Comparison of ENCODE assay signal across 8 cellular contexts in genomic region chr12:122473543-122474323, GRCh38.
A peak's percentile ranks its signal among the peaks of the same experiment; 100 is the strongest.
DNase-seq lines count a peak whose midpoint lies in the region; ATAC-seq lines count a peak whose summit lies in the region.

No MANE protein-coding gene starts in this region.

- DNase-seq in activated T-cell treated with anti-CD3 and anti-CD28 coated beads for 24 hours (ENCODE audit: low read depth): peak; percentile 34
- DNase-seq in activated T-cell treated with anti-CD3 and anti-CD28 coated beads, Interleukin-2, amount 50 U/mL, for 1 hour: no peak
- peak in 2 of 3 experiments; percentile 29 to 59 for DNase-seq in activated CD8-positive, alpha-beta memory T cell treated with anti-CD3 and anti-CD28 coated beads for 48 hours (ENCODE audit: low read depth in 2 of 3, low spot score in 2 of 3)
- DNase-seq in hepatic stellate cell (ENCODE audit: low spot score): peak; percentile 19
- DNase-seq in stimulated activated naive CD8-positive, alpha-beta T cell treated with anti-CD3 and anti-CD28 coated beads, Interleukin-15, amount 100 ng/mL, for 72 hours: peak; percentile 47 to 68
- no peak for DNase-seq in activated gamma-delta T cell (lab: John Stamatoyannopoulos, UW)
- no peak for DNase-seq in UCSD-AML1 (lab: John Stamatoyannopoulos, UW; ENCODE audit: unreplicated experiment)

- H3K27ac Mint-ChIP-seq in stimulated activated naive CD8-positive, alpha-beta T cell treated with anti-CD3 and anti-CD28 coated beads, Interleukin-15, amount 100 ng/mL, for 72 hours: no peak overlapping the region

- H3K27me3 Mint-ChIP-seq in stimulated activated naive CD8-positive, alpha-beta T cell treated with anti-CD3 and anti-CD28 coated beads, Interleukin-15, amount 100 ng/mL, for 72 hours: no peaks in the 10 kb centered on the region

- no peaks in the 10 kb centered on the region for H3K9me3 Mint-ChIP-seq in stimulated activated naive CD8-positive, alpha-beta T cell treated with anti-CD3 and anti-CD28 coated beads, Interleukin-15, amount 100 ng/mL, for 72 hours

- peaks cover 31% of the 10 kb centered on the region for H3K4me1 Mint-ChIP-seq in stimulated activated naive CD8-positive, alpha-beta T cell treated with anti-CD3 and anti-CD28 coated beads, Interleukin-15, amount 100 ng/mL, for 72 hours

- peak overlapping the region; percentile 5 to 69 for H3K4me3 Mint-ChIP-seq in stimulated activated naive CD8-positive, alpha-beta T cell treated with anti-CD3 and anti-CD28 coated beads, Interleukin-15, amount 100 ng/mL, for 72 hours

- peak; percentile 97 for ATAC-seq in stimulated activated naive CD8-positive, alpha-beta T cell treated with anti-CD3 and anti-CD28 coated beads, Interleukin-15, amount 100 ng/mL, for 72 hours
- ATAC-seq in GM18873 (IDR thresholded peaks at IDR 0.05; ENCODE audit: low FRiP score, unreplicated experiment): no peak

Comparison
In these comparisons a context has a peak if more than half of its experiments do, and no peak if none do; other contexts are left out.
1. DNase-seq: peak in activated T-cell treated with anti-CD3 and anti-CD28 coated beads for 24 hours (single experiment), activated CD8-positive, alpha-beta memory T cell treated with anti-CD3 and anti-CD28 coated beads for 48 hours (2 of 3), hepatic stellate cell (single experiment) and stimulated activated naive CD8-positive, alpha-beta T cell treated with anti-CD3 and anti-CD28 coated beads, Interleukin-15, amount 100 ng/mL, for 72 hours (2 of 2); none in activated T-cell treated with anti-CD3 and anti-CD28 coated beads, Interleukin-2, amount 50 U/mL, for 1 hour (single experiment), activated gamma-delta T cell (single experiment) and UCSD-AML1 (single experiment).